In the genomic region with DNA sequence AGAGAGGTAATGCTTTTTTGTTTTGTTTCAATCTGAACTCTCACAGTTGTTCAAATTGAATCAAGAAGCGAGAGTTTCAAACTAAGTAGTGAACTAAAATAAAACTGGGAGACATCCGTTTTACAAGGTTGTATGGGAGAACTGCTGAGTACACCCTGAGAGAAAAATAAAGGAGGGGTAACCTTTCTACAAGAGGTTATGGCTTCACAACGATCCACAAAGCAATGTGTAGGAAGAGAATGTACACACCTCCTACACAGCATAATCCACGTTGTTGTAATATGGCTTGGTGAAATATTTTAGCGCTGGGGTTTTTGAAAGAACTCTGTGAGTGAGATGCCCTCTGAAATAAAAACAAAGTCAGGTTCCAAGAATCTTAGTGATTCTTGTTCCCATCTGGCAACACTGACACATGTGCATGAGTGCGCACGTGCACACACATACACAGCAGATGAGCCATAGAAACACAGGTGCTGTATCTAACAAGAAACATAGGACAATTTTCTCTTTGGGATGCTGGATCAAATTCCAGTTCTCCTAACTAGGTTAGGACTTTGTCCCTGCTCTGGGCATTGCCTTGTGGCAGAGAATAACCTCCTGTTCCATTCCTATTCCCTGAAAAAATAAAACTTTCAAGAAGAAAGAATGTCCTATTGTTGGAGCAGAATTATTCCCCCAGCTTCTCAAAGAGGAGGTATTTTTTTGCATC, we compare ENCODE assay signal across 22 cellular contexts.
"Had no signal": no experiment of that assay in that cellular context is flagged by ENCODE, and none has a peak within 500 bp of the region (broad histone marks: within the 10 kb centered on the region; RNA-seq: fewer than 3 reads in every experiment).

No MANE protein-coding gene starts in this region.

- H3K27me3 ChIP-seq: pancreas, spleen, suprapubic skin, tibial artery had no signal

- H3K27ac ChIP-seq: pancreas, psoas muscle, spleen, suprapubic skin, tibial artery had no signal

- H3K9me3 ChIP-seq: pancreas, psoas muscle, spleen, suprapubic skin, tibial artery had no signal

- H3K4me3 ChIP-seq: pancreas, psoas muscle, spleen, suprapubic skin, tibial artery had no signal

- DNase-seq: activated CD4-positive, alpha-beta memory T cell treated with anti-CD3 and anti-CD28 coated beads for 36 hours; activated CD4-positive, alpha-beta T cell treated with anti-CD3 and anti-CD28 coated beads, Interleukin-2, amount 10 ng/mL, durations not matched to agents 24 days and 14 days; activated CD4-positive, CD25-positive, alpha-beta regulatory T cell treated with anti-CD3 and anti-CD28 coated beads, Interleukin-2, amount 50 U/mL, for 72 hours; activated CD8-positive, alpha-beta memory T cell treated with anti-CD3 and anti-CD28 coated beads, Interleukin-2, amount 50 U/mL, for 4 hours; activated gamma-delta T cell; activated naive CD4-positive, alpha-beta T cell treated with anti-CD3 and anti-CD28 coated beads, Interleukin-2, amount 10 ng/mL, durations not matched to agents 7 days and 5 days; activated naive CD8-positive, alpha-beta T cell treated with anti-CD3 and anti-CD28 coated beads, Interleukin-2, amount 10 ng/mL, durations not matched to agents 7 days and 5 days; activated T-cell treated with anti-CD3 and anti-CD28 coated beads, Interleukin-2, amount 50 U/mL, for 1 hour; amniotic stem cell; caudate nucleus; islet precursor cell; mammary epithelial cell; naive thymus-derived CD4-positive, alpha-beta T cell; nucleus accumbens; pancreas; psoas muscle; spleen; stimulated activated naive CD4-positive, alpha-beta T cell; T-helper 2 cell; tibial artery had no signal

- ATAC-seq: esophagus mucosa; naive thymus-derived CD4-positive, alpha-beta T cell; pancreas; psoas muscle had no signal

- H3K4me1 ChIP-seq: pancreas, psoas muscle, spleen, suprapubic skin, tibial artery had no signal

- H3K36me3 ChIP-seq: pancreas, spleen, suprapubic skin, tibial artery had no signal
